Comparison of ENCODE assay signal across 9 cellular contexts in genomic region chr3:172260381-172260780, GRCh38.
A peak's percentile ranks its signal among the peaks of the same experiment; 100 is the strongest.
DNase-seq lines count a peak whose midpoint lies in the region; ATAC-seq and TF ChIP-seq lines count a peak whose summit lies in the region.
"Had no signal": no experiment of that assay in that cellular context is flagged by ENCODE, and none has a peak within 500 bp of the region (broad histone marks: within the 10 kb centered on the region; RNA-seq: fewer than 3 reads in every experiment).

No MANE protein-coding gene starts in this region.

- intact Hi-C loops in ascending aorta (cut with DNase I) (loop anchor here (2.0 to 5.0 kb wide), 2 partner anchors 58 to 108 kb away; no protein-coding TSS in a partner anchor), spleen (cut with DNase I; ENCODE audit: low total_unique reads) (no loop called here)

- H3K36me3 ChIP-seq in ascending aorta = no peaks in the 10 kb centered on the region
- no peaks in the 10 kb centered on the region for H3K36me3 ChIP-seq in right atrium auricular region
- H3K36me3 ChIP-seq in spleen = peaks cover 0 to 56% (median 0%) of the 10 kb centered on the region in 6 donors

- WGBS in spleen, 5 donors = 69 to 97% (median 77%) methylated on average over 2 of the region's 2 CpGs

- POLR2A ChIA-PET in RWPE1 (lab: Yijun Ruan, JAX; ENCODE audit: low non-redundant PET) = no interaction called here

- H3K4me3 ChIP-seq in ascending aorta (no peak overlapping the region), right atrium auricular region (no peak overlapping the region), spleen (no peak overlapping the region)

- H3K27me3 ChIP-seq in ascending aorta (no peaks in the 10 kb centered on the region), right atrium auricular region (no peaks in the 10 kb centered on the region), spleen (replicated peaks in 1 of 7) (no peaks in the 10 kb centered on the region)

- DNase-seq in EH (ENCODE audit: low read depth) (peak; percentile 79), ascending aorta (ENCODE audit: low spot score in 2 of 2) (peak in 1 of 2 donors; percentile 73), right atrium auricular region (ENCODE audit: low spot score) (no peak), spleen (no peak), NOMO-1 treated with DMSO at 0.1 percent for 48 hours (lab: John Stamatoyannopoulos, UW; ENCODE audit: unreplicated experiment) (no peak), RWPE1 (ENCODE audit: low spot score) (no peak), NCI-H146 (lab: John Stamatoyannopoulos, UW) (no peak)
- DNase-seq: activated naive CD4-positive, alpha-beta T cell treated with anti-CD3 and anti-CD28 coated beads, Interleukin-2, amount 10 ng/mL, durations not matched to agents 7 days and 5 days had no signal

- TF ChIP-seq POLR2A in spleen (IDR thresholded peaks at IDR 0.05) = no peak

- H3K4me1 ChIP-seq in ascending aorta = peaks cover 28 to 71% of the 10 kb centered on the region in 2 donors
- peaks cover 0 to 67% of the 10 kb centered on the region in 2 donors for H3K4me1 ChIP-seq in right atrium auricular region
- peaks cover 0 to 77% (median 24%) of the 10 kb centered on the region in 6 donors for H3K4me1 ChIP-seq in spleen

- H3K27ac ChIP-seq in ascending aorta (peak overlapping the region; percentile 89 to 91), right atrium auricular region (peak overlapping the region; percentile 66 to 86), spleen (peak overlapping the region in 6 of 8 donors; percentile 0 to 45 (median 16)), RWPE1 (no peak overlapping the region)

- ATAC-seq in GM18873 (IDR thresholded peaks at IDR 0.05; ENCODE audit: low FRiP score, unreplicated experiment) = no peak

- no peak for TF ChIP-seq CTCF in ascending aorta (IDR thresholded peaks at IDR 0.05)
- TF ChIP-seq CTCF in right atrium auricular region (IDR thresholded peaks at IDR 0.05) = peak in 1 of 2 donors; percentile 5
- TF ChIP-seq CTCF in spleen (IDR thresholded peaks at IDR 0.05 in 8 of 11, conservative IDR thresholded peaks at IDR 0.05 in 3 of 11) = no peak
- no peak for TF ChIP-seq CTCF in RWPE1 (conservative IDR thresholded peaks at IDR 0.05; ENCODE audit: low read depth)

- CTCF ChIA-PET in RWPE1 (lab: Yijun Ruan, JAX) = interaction anchor here (0.5 kb wide), 1 partner anchor 178 kb away, joined by 3 read pairs; no protein-coding TSS in a partner anchor

- H3K9me3 ChIP-seq in ascending aorta (no peaks in the 10 kb centered on the region), right atrium auricular region (no peaks in the 10 kb centered on the region), spleen (no peaks in the 10 kb centered on the region)
